Comparison of ENCODE assay signal across 3 cellular contexts in the genomic region with DNA sequence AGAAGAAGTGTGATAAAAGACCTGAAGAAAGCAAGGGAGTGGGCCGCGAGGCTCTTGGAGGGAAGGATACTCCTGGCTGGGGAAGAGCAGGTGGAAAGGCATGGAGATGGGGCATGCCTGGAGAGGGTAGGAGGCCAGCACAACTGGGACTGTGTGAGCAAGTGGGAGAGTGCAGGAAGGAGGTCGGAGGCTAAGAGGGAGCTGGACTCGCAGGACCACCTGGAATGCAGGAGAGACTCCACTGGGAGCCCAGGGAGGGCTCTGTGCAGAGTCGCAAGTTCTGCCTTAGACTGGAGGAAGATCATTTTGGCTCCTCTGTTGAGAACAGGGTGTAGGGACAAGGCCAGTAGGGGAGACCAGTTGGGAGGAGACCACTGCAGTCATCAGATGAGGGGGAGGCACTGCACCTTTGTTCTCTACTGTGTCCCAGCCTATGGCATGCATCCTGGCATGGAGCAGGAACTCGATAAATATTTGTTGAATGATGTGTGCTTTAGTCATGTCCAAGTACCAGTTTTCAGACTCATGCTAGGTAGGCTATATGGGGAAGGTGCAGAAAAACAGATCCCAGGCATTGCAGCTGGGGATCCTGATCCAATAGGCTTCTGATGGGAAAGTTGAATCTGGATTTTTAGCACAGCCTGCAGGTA.
TF ChIP-seq lines count a peak whose summit lies in the region.

No MANE protein-coding gene starts in this region.

TF ChIP-seq in SK-N-SH, 30 proteins besides CTCF, POLR2A, EP300 and RAD21:
- TF ChIP-seq PBX3 (IDR thresholded peaks at IDR 0.05) (no peak), POLR2AphosphoS5 (IDR thresholded peaks at IDR 0.05; ENCODE audit: low read depth, low read length) (no peak), GATA2 (CRISPR knock-in tag; IDR thresholded peaks at IDR 0.05) (no peak), ZBTB33 (IDR thresholded peaks at IDR 0.05; ENCODE audit: borderline replicate concordance, low read depth) (no peak), FOSL2 (IDR thresholded peaks at IDR 0.05; ENCODE audit: borderline replicate concordance, low read depth) (peak; percentile 28; the same call in 1 of the 2 replicates)

TF ChIP-seq in SK-N-SH treated with all-trans-retinoic acid at 6 μM for 48 hours, 23 proteins besides CTCF, POLR2A, EP300 and RAD21 (continued from another document):
- no peak for TF ChIP-seq POU6F1 (CRISPR knock-in tag; IDR thresholded peaks at IDR 0.05; ENCODE audit: borderline replicate concordance, low read depth)
- no peak for TF ChIP-seq TSHZ2 (CRISPR knock-in tag; IDR thresholded peaks at IDR 0.05)
- TF ChIP-seq ZFP3 (CRISPR knock-in tag; IDR thresholded peaks at IDR 0.05), result no peak
- TF ChIP-seq ZNF8 (CRISPR knock-in tag; IDR thresholded peaks at IDR 0.05), result no peak
- no peak for TF ChIP-seq ZNF70 (CRISPR knock-in tag; IDR thresholded peaks at IDR 0.05)
- TF ChIP-seq, protein P1, sequence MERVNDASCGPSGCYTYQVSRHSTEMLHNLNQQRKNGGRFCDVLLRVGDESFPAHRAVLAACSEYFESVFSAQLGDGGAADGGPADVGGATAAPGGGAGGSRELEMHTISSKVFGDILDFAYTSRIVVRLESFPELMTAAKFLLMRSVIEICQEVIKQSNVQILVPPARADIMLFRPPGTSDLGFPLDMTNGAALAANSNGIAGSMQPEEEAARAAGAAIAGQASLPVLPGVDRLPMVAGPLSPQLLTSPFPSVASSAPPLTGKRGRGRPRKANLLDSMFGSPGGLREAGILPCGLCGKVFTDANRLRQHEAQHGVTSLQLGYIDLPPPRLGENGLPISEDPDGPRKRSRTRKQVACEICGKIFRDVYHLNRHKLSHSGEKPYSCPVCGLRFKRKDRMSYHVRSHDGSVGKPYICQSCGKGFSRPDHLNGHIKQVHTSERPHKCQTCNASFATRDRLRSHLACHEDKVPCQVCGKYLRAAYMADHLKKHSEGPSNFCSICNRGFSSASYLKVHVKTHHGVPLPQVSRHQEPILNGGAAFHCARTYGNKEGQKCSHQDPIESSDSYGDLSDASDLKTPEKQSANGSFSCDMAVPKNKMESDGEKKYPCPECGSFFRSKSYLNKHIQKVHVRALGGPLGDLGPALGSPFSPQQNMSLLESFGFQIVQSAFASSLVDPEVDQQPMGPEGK (CRISPR knock-in tag; IDR thresholded peaks at IDR 0.05; ENCODE audit: borderline replicate concordance), result no peak
- TF ChIP-seq ARNTL (CRISPR knock-in tag; IDR thresholded peaks at IDR 0.05; ENCODE audit: borderline replicate concordance, low read depth), result no peak
- TF ChIP-seq ZNF565 (CRISPR knock-in tag; conservative IDR thresholded peaks at IDR 0.05; ENCODE audit: low read depth), result no peak
- no peak for TF ChIP-seq BACH2 (CRISPR knock-in tag; IDR thresholded peaks at IDR 0.05; ENCODE audit: borderline replicate concordance)
- TF ChIP-seq TOX (CRISPR knock-in tag; IDR thresholded peaks at IDR 0.05; ENCODE audit: borderline replicate concordance), result no peak
- no peak for TF ChIP-seq CSRNP3 (CRISPR knock-in tag; IDR thresholded peaks at IDR 0.05)
- no peak for TF ChIP-seq TCF4 (CRISPR knock-in tag; IDR thresholded peaks at IDR 0.05; ENCODE audit: borderline replicate concordance)
TF ChIP-seq in SK-N-SH treated with all-trans-retinoic acid at 6 μM for 48 hours: peak in this region for 0.

TF ChIP-seq in endothelial cell of umbilical vein, 7 proteins besides CTCF, POLR2A, EP300 and RAD21 (continued from another document):
- TF ChIP-seq POLR2AphosphoS5 (IDR thresholded peaks at IDR 0.05; ENCODE audit: insufficient read depth, low read depth, low read length), result peak; percentile 50
- peak; percentile 28 for TF ChIP-seq JUN (IDR thresholded peaks at IDR 0.05; ENCODE audit: borderline replicate concordance, insufficient read depth, insufficient read length, low read depth)
- no peak for TF ChIP-seq GATA2 (IDR thresholded peaks at IDR 0.05; ENCODE audit: insufficient read depth, insufficient read length, low read depth, low read length)
TF ChIP-seq in endothelial cell of umbilical vein: peak in this region for 3.
